In genomic region chr17:17922198-17922901, GRCh38 we compare ENCODE assay signal across 9 cellular contexts. TPM values are rescaled to one million over a fixed set of nuclear protein-coding genes. Genes with fewer than 3 reads are reported as not detected.
DNase-seq lines count a peak whose midpoint lies in the region; ATAC-seq, FAIRE-seq and TF ChIP-seq lines count a peak whose summit lies in the region.
"Had no signal": no experiment of that assay in that cellular context is flagged by ENCODE, and none has a peak within 500 bp of the region (broad histone marks: within the 10 kb centered on the region; RNA-seq: fewer than 3 reads in every experiment).

No MANE protein-coding gene starts in this region.

- ATAC-seq in GM23338, result peak; percentile 12
- no peak for ATAC-seq in GM19395 (IDR thresholded peaks at IDR 0.05; ENCODE audit: unreplicated experiment)

- H3K4me1 ChIP-seq in GM23338 (ENCODE audit: insufficient read depth) (peaks cover 26% of the 10 kb centered on the region), cardiac muscle cell (ENCODE audit: low read depth) (peaks cover 29% of the 10 kb centered on the region), OCI-LY7 (ENCODE audit: insufficient read depth, low read length, poor library complexity, severe bottlenecking) (peaks cover 8% of the 10 kb centered on the region)

- H3K27me3 ChIP-seq in GM23338 (ENCODE audit: insufficient read depth) (no peaks in the 10 kb centered on the region), cardiac muscle cell (no peaks in the 10 kb centered on the region)

- H3K27ac ChIP-seq in GM23338 (ENCODE audit: low read depth) (peak overlapping the region; percentile 95), cardiac muscle cell (peak overlapping the region; percentile 88), OCI-LY7 (ENCODE audit: low read depth, low read length, poor library complexity, severe bottlenecking) (no peak overlapping the region)

- intact Hi-C loops in OCI-LY7 (cut with micrococcal nuclease; ENCODE audit: unreplicated experiment), result no loop called here

- peaks cover 13% of the 10 kb centered on the region for H3K27me3 Mint-ChIP-seq in GM23338 (ENCODE audit: insufficient read depth, low read depth, poor library complexity)

- peak overlapping the region; percentile 32; the same call in 1 of the 3 replicates for H3K4me3 Mint-ChIP-seq in GM23338

- no peaks in the 10 kb centered on the region for H3K36me3 Mint-ChIP-seq in GM23338 (ENCODE audit: low read depth)

- FAIRE-seq in TTC549 (lab: Jason Lieb, UNC), result peak; percentile 23

- H3K9me2 ChIP-seq in GM23338 (ENCODE audit: insufficient read depth) (no peaks in the 10 kb centered on the region), OCI-LY7 (ENCODE audit: insufficient read depth, low read length) (no peaks in the 10 kb centered on the region)

- BruUV-seq in OCI-LY7 (replicated peaks; lab: Mats Ljungman, UMichigan), result no TSS peak

- no peaks in the 10 kb centered on the region for H3K9me3 ChIP-seq in cardiac muscle cell (ENCODE audit: low read depth)
- no peaks in the 10 kb centered on the region for H3K9me3 ChIP-seq in OCI-LY7 (ENCODE audit: low read length)

- H3K4me2 ChIP-seq in GM23338, result peak overlapping the region; percentile 70
- no peak overlapping the region for H3K4me2 ChIP-seq in OCI-LY7 (ENCODE audit: low read length)

- H2AFZ ChIP-seq in GM23338 (no peak overlapping the region; the same call in 1 of the 2 replicates), OCI-LY7 (ENCODE audit: low read length) (no peak overlapping the region)

- H3K4me1 Mint-ChIP-seq in GM23338, result peaks cover 30% of the 10 kb centered on the region

- no peaks in the 10 kb centered on the region for H3K36me3 ChIP-seq in GM23338 (ENCODE audit: insufficient read depth)
- H3K36me3 ChIP-seq in cardiac muscle cell, result no peaks in the 10 kb centered on the region
- H3K36me3 ChIP-seq in OCI-LY7 (ENCODE audit: insufficient read depth, low read length), result no peaks in the 10 kb centered on the region

- no peaks in the 10 kb centered on the region for H4K20me1 ChIP-seq in GM23338 (replicated peaks; ENCODE audit: insufficient read depth)
- no peaks in the 10 kb centered on the region for H4K20me1 ChIP-seq in OCI-LY7 (ENCODE audit: insufficient read depth, low read length)

- H3K79me2 ChIP-seq in GM23338 (replicated peaks; ENCODE audit: insufficient read depth) (no peaks in the 10 kb centered on the region), OCI-LY7 (ENCODE audit: insufficient read depth, low read depth, low read length) (no peaks in the 10 kb centered on the region)

- H3K27ac Mint-ChIP-seq in GM23338, result peak overlapping the region; percentile 80

- CTCF ChIA-PET in OCI-LY7 (lab: Charles Lee; ENCODE audit: unreplicated experiment), result no interaction called here

- H3F3A ChIP-seq in GM23338 (replicated peaks; ENCODE audit: low read depth), result peaks cover 10% of the 10 kb centered on the region; the same call in 1 of the 2 replicates

- POLR2A ChIA-PET in OCI-LY7 (lab: Charles Lee), result interaction anchor here (0.6 kb wide), 1 partner anchor 127 kb away, joined by 3 read pairs; no protein-coding TSS in a partner anchor

- DNase-seq in GM23338 (ENCODE audit: low spot score) (peak; percentile 29), cardiac muscle cell (ENCODE audit: low read depth in 1 of 2, low spot score in 1 of 2) (peak in 1 of 2 donors; percentile 59), retina (peak; percentile 54), NCI-H526 treated with DMSO at 0.1 percent for 48 hours (lab: John Stamatoyannopoulos, UW) (no peak), OCI-LY7 (ENCODE audit: low spot score) (no peak), D341Med (ENCODE audit: low spot score) (no peak)
- DNase-seq: activated CD4-positive, alpha-beta T cell treated with anti-CD3 and anti-CD28 coated beads, Interleukin-2, amount 50 U/mL, for 1 hour had no signal

- TF ChIP-seq CTCF in GM23338 (conservative IDR thresholded peaks at IDR 0.05; ENCODE audit: low read depth in 2 of 2), result no peak
- no peak for TF ChIP-seq CTCF in cardiac muscle cell (IDR thresholded peaks at IDR 0.05; ENCODE audit: low read depth, low read length)
- TF ChIP-seq CTCF in OCI-LY7 (conservative IDR thresholded peaks at IDR 0.05; ENCODE audit: low read length), result no peak

- H3K4me3 ChIP-seq in GM23338 (peak overlapping the region; percentile 20; the same call in 1 of the 2 replicates), cardiac muscle cell (no peak overlapping the region), OCI-LY7 (ENCODE audit: low read depth, low read length, poor library complexity, severe bottlenecking) (no peak overlapping the region)

- H3K9me3 Mint-ChIP-seq in GM23338, result no peaks in the 10 kb centered on the region

TF ChIP-seq in GM23338, 12 proteins besides CTCF, POLR2A, EP300 and RAD21:
- no peak for TF ChIP-seq CREB1 (CRISPR knock-in tag; IDR thresholded peaks at IDR 0.05; ENCODE audit: low read depth)

RNA-seq across cellular contexts. Expression of gene TOM1L2, which starts 49.9 kb away (rescaled TPM):
- total RNA-seq in GM23338 (2014; rRNA removed; shearing (Covaris generic)), result 3.0 and 3.3 TPM in 2 replicates
- polyA plus RNA-seq in GM23338 (2016; fragmentation: Nextera tagmentation; extraction: Ambion mirVana) (1.7 and 3.3 TPM in 2 replicates), cardiac muscle cell (46.4 and 55.2 TPM in 2 replicates)
- total RNA-seq in cardiac muscle cell (49.9 and 145 TPM in 2 replicates), OCI-LY7 (2022) (14.3 and 16.4 TPM in 2 replicates)
- 4.9 and 5.4 TPM in 2 replicates for total RNA-seq in OCI-LY7 (2014; rRNA removed; shearing (Covaris generic))

RNA-seq across cellular contexts. Expression of gene DRC3, which starts 50.3 kb away (rescaled TPM):
- total RNA-seq in GM23338 (2014; rRNA removed; shearing (Covaris generic)), result not detected in 2 replicates
- polyA plus RNA-seq in GM23338 (2016; fragmentation: Nextera tagmentation; extraction: Ambion mirVana), result 0.42 and 1.1 TPM in 2 replicates
- total RNA-seq in cardiac muscle cell, result 0.18 and 0.21 TPM in 2 replicates
- 2.4 and 4.1 TPM in 2 replicates for polyA plus RNA-seq in cardiac muscle cell
- not detected in 2 replicates for total RNA-seq in OCI-LY7 (2014; rRNA removed; shearing (Covaris generic))
- 0.19 and 0.50 TPM in 2 replicates for total RNA-seq in OCI-LY7 (2022)

Comparison
In these comparisons a context has a peak if more than half of its experiments do, and no peak if none do; other contexts are left out.
1. DNase-seq: peak in GM23338 (single experiment) and retina (single experiment); none in NCI-H526 treated with DMSO at 0.1 percent for 48 hours (single experiment), OCI-LY7 (single experiment) and D341Med (single experiment).